17 cellular contexts compared by ENCODE assay signal in the genomic region with DNA sequence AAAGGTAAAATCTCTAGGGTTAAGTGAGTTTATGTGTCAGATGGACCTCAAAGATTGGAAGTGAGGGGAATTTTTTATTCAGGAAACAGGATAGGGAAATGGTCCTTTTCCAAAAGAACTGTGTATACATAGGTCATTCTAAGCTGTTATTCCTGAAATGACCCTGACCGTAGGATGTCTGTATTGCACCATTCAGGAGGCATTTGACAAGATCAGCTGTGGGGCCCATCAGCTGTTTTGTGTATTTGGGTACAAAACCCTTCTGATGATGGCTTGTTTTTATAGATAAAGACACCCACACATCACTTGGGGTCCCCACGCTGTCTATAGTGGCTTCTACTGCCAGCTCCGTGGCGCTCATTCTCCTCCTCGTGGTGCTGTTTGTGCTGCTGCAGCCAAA.
DNase-seq lines count a peak whose midpoint lies in the region; ATAC-seq and TF ChIP-seq lines count a peak whose summit lies in the region.
"Had no signal": no experiment of that assay in that cellular context is flagged by ENCODE, and none has a peak within 500 bp of the region (broad histone marks: within the 10 kb centered on the region; RNA-seq: fewer than 3 reads in every experiment).

No MANE protein-coding gene starts in this region.

- no peaks in the 10 kb centered on the region for H3K9me3 Mint-ChIP-seq in T-helper 2 cell treated with Interferon-gamma antibody and Interleukin-4, amounts not matched to agents 5 μg/mL and 100 μg/mL, for 36 hours
- H3K9me3 Mint-ChIP-seq in effector memory CD8-positive, alpha-beta T cell: no peaks in the 10 kb centered on the region
- no peaks in the 10 kb centered on the region for H3K9me3 Mint-ChIP-seq in stimulated activated effector memory CD8-positive, alpha-beta T cell treated with anti-CD3 and anti-CD28 coated beads, Interleukin-12 subunit alpha, Interleukin-12 subunit beta, amount 100 ng/mL, for 72 hours

- peaks cover 68% of the 10 kb centered on the region for H3K4me1 ChIP-seq in left ventricle myocardium inferior
- peaks cover 7 to 80% (median 56%) of the 10 kb centered on the region in 9 donors for H3K4me1 ChIP-seq in heart right ventricle

- no peak overlapping the region for H3K4me3 Mint-ChIP-seq in T-helper 2 cell treated with Interferon-gamma antibody and Interleukin-4, amounts not matched to agents 5 μg/mL and 100 μg/mL, for 36 hours
- no peak overlapping the region for H3K4me3 Mint-ChIP-seq in effector memory CD8-positive, alpha-beta T cell
- no peak overlapping the region for H3K4me3 Mint-ChIP-seq in stimulated activated effector memory CD8-positive, alpha-beta T cell treated with anti-CD3 and anti-CD28 coated beads, Interleukin-12 subunit alpha, Interleukin-12 subunit beta, amount 100 ng/mL, for 72 hours

- 88 to 89% methylated on average over 5 of the region's 5 CpGs for WGBS in heart right ventricle, 2 donors

- H3K27me3 Mint-ChIP-seq in T-helper 2 cell treated with Interferon-gamma antibody and Interleukin-4, amounts not matched to agents 5 μg/mL and 100 μg/mL, for 36 hours (ENCODE audit: low read depth): no peaks in the 10 kb centered on the region
- H3K27me3 Mint-ChIP-seq in effector memory CD8-positive, alpha-beta T cell: no peaks in the 10 kb centered on the region

- ATAC-seq in heart right ventricle: no peak
- ATAC-seq in effector memory CD8-positive, alpha-beta T cell (replicated peaks): no peak
- no peak for ATAC-seq in stimulated activated effector memory CD8-positive, alpha-beta T cell treated with anti-CD3 and anti-CD28 coated beads, Interleukin-12 subunit alpha, Interleukin-12 subunit beta, amount 100 ng/mL, for 72 hours
- ATAC-seq: GM12878 had no signal

- no peak for TF ChIP-seq CTCF in left ventricle myocardium inferior (IDR thresholded peaks at IDR 0.05; ENCODE audit: borderline replicate concordance)
- no peak for TF ChIP-seq CTCF in heart right ventricle (IDR thresholded peaks at IDR 0.05)

- intact Hi-C loops in left ventricle myocardium inferior (cut with micrococcal nuclease) (no loop called here), heart right ventricle (cut with DNase I) (no loop called here)

- peaks cover 52% of the 10 kb centered on the region for H3K36me3 ChIP-seq in left ventricle myocardium inferior
- peaks cover 0 to 61% (median 19%) of the 10 kb centered on the region in 9 donors for H3K36me3 ChIP-seq in heart right ventricle

- H3K27me3 ChIP-seq in left ventricle myocardium inferior (ENCODE audit: low read depth): no peaks in the 10 kb centered on the region
- no peaks in the 10 kb centered on the region for H3K27me3 ChIP-seq in heart right ventricle

- H3K27ac ChIP-seq in left ventricle myocardium inferior (replicated peaks) (peak overlapping the region; percentile 68), heart right ventricle (peak overlapping the region in 3 of 10 donors; percentile 5 to 74 (median 25))
- H3K27ac ChIP-seq: RWPE1 had no signal

- H3K9me3 ChIP-seq in left ventricle myocardium inferior (replicated peaks): no peaks in the 10 kb centered on the region
- no peaks in the 10 kb centered on the region for H3K9me3 ChIP-seq in heart right ventricle

- H3K36me3 Mint-ChIP-seq in T-helper 2 cell treated with Interferon-gamma antibody and Interleukin-4, amounts not matched to agents 5 μg/mL and 100 μg/mL, for 36 hours (ENCODE audit: low read depth): peaks cover 43% of the 10 kb centered on the region
- H3K36me3 Mint-ChIP-seq in effector memory CD8-positive, alpha-beta T cell (ENCODE audit: insufficient read depth): peaks cover 50% of the 10 kb centered on the region
- peaks cover 87% of the 10 kb centered on the region for H3K36me3 Mint-ChIP-seq in stimulated activated effector memory CD8-positive, alpha-beta T cell treated with anti-CD3 and anti-CD28 coated beads, Interleukin-12 subunit alpha, Interleukin-12 subunit beta, amount 100 ng/mL, for 72 hours

- H3K4me3 ChIP-seq in left ventricle myocardium inferior (no peak overlapping the region), heart right ventricle (no peak overlapping the region)
- H3K4me3 ChIP-seq: GM12878 had no signal

- H3K4me1 Mint-ChIP-seq in T-helper 2 cell treated with Interferon-gamma antibody and Interleukin-4, amounts not matched to agents 5 μg/mL and 100 μg/mL, for 36 hours (ENCODE audit: low read depth): peaks cover 60% of the 10 kb centered on the region
- H3K4me1 Mint-ChIP-seq in effector memory CD8-positive, alpha-beta T cell (ENCODE audit: low read depth in 2 of 2): peaks cover 38 to 40% of the 10 kb centered on the region in 2 donors
- H3K4me1 Mint-ChIP-seq in stimulated activated effector memory CD8-positive, alpha-beta T cell treated with anti-CD3 and anti-CD28 coated beads, Interleukin-12 subunit alpha, Interleukin-12 subunit beta, amount 100 ng/mL, for 72 hours: peaks cover 53% of the 10 kb centered on the region

- H3K27ac Mint-ChIP-seq in T-helper 2 cell treated with Interferon-gamma antibody and Interleukin-4, amounts not matched to agents 5 μg/mL and 100 μg/mL, for 36 hours: peak overlapping the region; percentile 1
- H3K27ac Mint-ChIP-seq in effector memory CD8-positive, alpha-beta T cell: peak overlapping the region; percentile 58 to 62
- H3K27ac Mint-ChIP-seq in stimulated activated effector memory CD8-positive, alpha-beta T cell treated with anti-CD3 and anti-CD28 coated beads, Interleukin-12 subunit alpha, Interleukin-12 subunit beta, amount 100 ng/mL, for 72 hours: peak overlapping the region; percentile 84

- no peak for DNase-seq in T-helper 2 cell treated with Interferon-gamma antibody and Interleukin-4, amounts not matched to agents 5 μg/mL and 100 μg/mL, for 36 hours (ENCODE audit: low spot score)
- DNase-seq in T-helper 2 cell (no peak), left ventricle myocardium inferior (no peak), heart right ventricle (no peak), NCI-H1105 (lab: John Stamatoyannopoulos, UW) (no peak), NCI-H226 (no peak)
- no peak for DNase-seq in effector memory CD8-positive, alpha-beta T cell
- DNase-seq in stimulated activated effector memory CD8-positive, alpha-beta T cell treated with anti-CD3 and anti-CD28 coated beads, Interleukin-12 subunit alpha, Interleukin-12 subunit beta, amount 100 ng/mL, for 72 hours (ENCODE audit: low spot score in 2 of 2): no peak
- DNase-seq: 8988T; Calu3; HCEC 1CT; NCI-H1048; NCI-H2227 treated with DMSO at 0.1 percent for 48 hours; NCI-H526 treated with DMSO at 0.1 percent for 48 hours; NK-92 treated with Interleukin-12 subunit alpha and Interleukin-12 subunit beta, amount 100 ng/mL, for 24 hours had no signal

Comparison
In these comparisons a context has a peak if more than half of its experiments do, and no peak if none do; other contexts are left out.
1. H3K27ac Mint-ChIP-seq: peak in every context shown above with its lines; median percentile 84 in stimulated activated effector memory CD8-positive, alpha-beta T cell treated with anti-CD3 and anti-CD28 coated beads, Interleukin-12 subunit alpha, Interleukin-12 subunit beta, amount 100 ng/mL, for 72 hours; 60 in effector memory CD8-positive, alpha-beta T cell; 1 in T-helper 2 cell treated with Interferon-gamma antibody and Interleukin-4, amounts not matched to agents 5 μg/mL and 100 μg/mL, for 36 hours.